Comparison of ENCODE assay signal across 11 cellular contexts in the genomic region with DNA sequence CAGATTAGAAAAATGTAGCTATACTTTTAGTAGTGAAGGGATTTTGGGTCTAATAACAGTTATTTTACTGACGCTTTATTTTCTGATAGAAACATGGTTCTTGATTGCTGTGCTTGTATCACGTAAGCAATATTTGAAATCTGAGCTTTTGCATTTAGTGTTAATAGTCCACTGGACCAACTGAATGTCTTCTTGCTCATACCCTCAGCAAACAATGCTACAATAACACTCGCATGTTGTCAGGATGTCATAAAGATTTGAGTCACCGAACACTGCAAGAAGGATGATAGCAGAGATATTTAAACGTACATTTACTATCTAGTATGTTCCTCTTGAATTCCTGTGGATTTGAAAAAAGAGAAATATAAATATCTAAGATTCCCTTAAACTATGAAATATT. TPM values are rescaled to one million over a fixed set of nuclear protein-coding genes. Genes with fewer than 3 reads are reported as not detected.
DNase-seq lines count a peak whose midpoint lies in the region; ATAC-seq and TF ChIP-seq lines count a peak whose summit lies in the region.
"Had no signal": no experiment of that assay in that cellular context is flagged by ENCODE, and none has a peak within 500 bp of the region (broad histone marks: within the 10 kb centered on the region; RNA-seq: fewer than 3 reads in every experiment).

No MANE protein-coding gene starts in this region.

- H3K36me3 ChIP-seq in breast epithelium, result no peaks in the 10 kb centered on the region

- H3K4me3 ChIP-seq in breast epithelium, result no peak overlapping the region
- H3K4me3 ChIP-seq: dorsolateral prefrontal cortex, SK-N-MC had no signal

- H3K4me1 ChIP-seq in breast epithelium, result peaks cover 0 to 9% of the 10 kb centered on the region in 2 donors

- BruUV-seq in MCF 10A (replicated peaks; lab: Mats Ljungman, UMichigan), result no TSS peak

- POLR2A ChIA-PET in MCF 10A (lab: Yijun Ruan, JAX), result interaction anchor here (0.6 to 4.6 kb wide), 13 partner anchors 9 to 122 kb away, joined by 3 to 36 read pairs (median 5); a partner anchor contains a TSS

- H3K27ac Mint-ChIP-seq in MCF 10A (ENCODE audit: low read depth, unreplicated experiment), result peak overlapping the region; percentile 70
- peak overlapping the region; percentile 69 for H3K27ac Mint-ChIP-seq in activated T-helper 2 cell treated with anti-CD3 and anti-CD28 coated beads, Interferon-gamma antibody, Interleukin-2, Interleukin-4, amounts not matched to agents 10 μg/mL and 5 μg/mL and 100 μg/mL, durations not matched to agents 14 hours and 24 hours and 36 hours
- peak overlapping the region; percentile 35 for H3K27ac Mint-ChIP-seq in stimulated activated memory B cell treated with anti-CD40 and anti-IgM and Interleukin-4, amounts not matched to agents 10 μg/mL and 1 μg/mL and 100 μg/mL, for 72 hours

- peaks cover 67% of the 10 kb centered on the region for H3K4me1 Mint-ChIP-seq in MCF 10A (ENCODE audit: insufficient read depth, unreplicated experiment)
- H3K4me1 Mint-ChIP-seq in activated T-helper 2 cell treated with anti-CD3 and anti-CD28 coated beads, Interferon-gamma antibody, Interleukin-2, Interleukin-4, amounts not matched to agents 10 μg/mL and 5 μg/mL and 100 μg/mL, durations not matched to agents 14 hours and 24 hours and 36 hours (ENCODE audit: low read depth), result peaks cover 75% of the 10 kb centered on the region
- peaks cover 86% of the 10 kb centered on the region for H3K4me1 Mint-ChIP-seq in stimulated activated memory B cell treated with anti-CD40 and anti-IgM and Interleukin-4, amounts not matched to agents 10 μg/mL and 1 μg/mL and 100 μg/mL, for 72 hours

- H3K9me3 ChIP-seq in breast epithelium, result no peaks in the 10 kb centered on the region

- no peak for TF ChIP-seq CTCF in MCF 10A (IDR thresholded peaks at IDR 0.05; ENCODE audit: unreplicated experiment)
- no peak for TF ChIP-seq CTCF in breast epithelium (IDR thresholded peaks at IDR 0.05)

- DNase-seq in MCF 10A (ENCODE audit: unreplicated experiment) (peak; percentile 47), breast epithelium (ENCODE audit: low spot score in 2 of 2) (no peak), glomerular visceral epithelial cell (ENCODE audit: extremely low spot score) (peak; percentile 37), NCI-H2227 treated with DMSO at 0.1 percent for 48 hours (lab: John Stamatoyannopoulos, UW) (no peak)
- DNase-seq in activated T-helper 2 cell treated with anti-CD3 and anti-CD28 coated beads, Interferon-gamma antibody, Interleukin-2, Interleukin-4, amounts not matched to agents 10 μg/mL and 5 μg/mL and 100 μg/mL, durations not matched to agents 14 hours and 24 hours and 36 hours (ENCODE audit: low spot score), result no peak
- DNase-seq: dorsolateral prefrontal cortex, NCI-H2081 treated with DMSO at 0.1 percent for 48 hours had no signal

- H3K27me3 ChIP-seq in breast epithelium, result no peaks in the 10 kb centered on the region
- H3K27me3 ChIP-seq: dorsolateral prefrontal cortex had no signal

- no peak overlapping the region for H3K27ac ChIP-seq in breast epithelium
- H3K27ac ChIP-seq: SK-N-MC had no signal

- H3K4me3 Mint-ChIP-seq in MCF 10A (ENCODE audit: unreplicated experiment), result no peak overlapping the region
- H3K4me3 Mint-ChIP-seq in activated T-helper 2 cell treated with anti-CD3 and anti-CD28 coated beads, Interferon-gamma antibody, Interleukin-2, Interleukin-4, amounts not matched to agents 10 μg/mL and 5 μg/mL and 100 μg/mL, durations not matched to agents 14 hours and 24 hours and 36 hours (ENCODE audit: low read depth), result peak overlapping the region; percentile 14
- no peak overlapping the region for H3K4me3 Mint-ChIP-seq in stimulated activated memory B cell treated with anti-CD40 and anti-IgM and Interleukin-4, amounts not matched to agents 10 μg/mL and 1 μg/mL and 100 μg/mL, for 72 hours

- H3K27me3 Mint-ChIP-seq in MCF 10A (ENCODE audit: insufficient read depth, unreplicated experiment), result no peaks in the 10 kb centered on the region
- H3K27me3 Mint-ChIP-seq in activated T-helper 2 cell treated with anti-CD3 and anti-CD28 coated beads, Interferon-gamma antibody, Interleukin-2, Interleukin-4, amounts not matched to agents 10 μg/mL and 5 μg/mL and 100 μg/mL, durations not matched to agents 14 hours and 24 hours and 36 hours (ENCODE audit: low read depth), result no peaks in the 10 kb centered on the region
- H3K27me3 Mint-ChIP-seq in stimulated activated memory B cell treated with anti-CD40 and anti-IgM and Interleukin-4, amounts not matched to agents 10 μg/mL and 1 μg/mL and 100 μg/mL, for 72 hours, result no peaks in the 10 kb centered on the region

- TF ChIP-seq POLR2A in breast epithelium (IDR thresholded peaks at IDR 0.05), result no peak

- CTCF ChIA-PET in MCF 10A (lab: Yijun Ruan, JAX), result interaction anchor here (0.5 to 1.1 kb wide), 2 partner anchors 58 to 108 kb away, joined by 3 read pairs; no protein-coding TSS in a partner anchor

- no peak for ATAC-seq in stimulated activated memory B cell treated with anti-CD40 and anti-IgM and Interleukin-4, amounts not matched to agents 10 μg/mL and 1 μg/mL and 100 μg/mL, for 72 hours
- ATAC-seq in GM18502 (IDR thresholded peaks at IDR 0.05; ENCODE audit: poor library complexity, unreplicated experiment) (no peak), HG03025 (IDR thresholded peaks at IDR 0.05; ENCODE audit: low FRiP score, unreplicated experiment) (no peak)

- no peaks in the 10 kb centered on the region for H3K9me3 Mint-ChIP-seq in MCF 10A (ENCODE audit: unreplicated experiment)
- no peaks in the 10 kb centered on the region for H3K9me3 Mint-ChIP-seq in activated T-helper 2 cell treated with anti-CD3 and anti-CD28 coated beads, Interferon-gamma antibody, Interleukin-2, Interleukin-4, amounts not matched to agents 10 μg/mL and 5 μg/mL and 100 μg/mL, durations not matched to agents 14 hours and 24 hours and 36 hours
- H3K9me3 Mint-ChIP-seq in stimulated activated memory B cell treated with anti-CD40 and anti-IgM and Interleukin-4, amounts not matched to agents 10 μg/mL and 1 μg/mL and 100 μg/mL, for 72 hours, result no peaks in the 10 kb centered on the region

- peaks cover 7% of the 10 kb centered on the region for H3K36me3 Mint-ChIP-seq in MCF 10A (ENCODE audit: insufficient read depth, unreplicated experiment)
- peaks cover 26% of the 10 kb centered on the region for H3K36me3 Mint-ChIP-seq in activated T-helper 2 cell treated with anti-CD3 and anti-CD28 coated beads, Interferon-gamma antibody, Interleukin-2, Interleukin-4, amounts not matched to agents 10 μg/mL and 5 μg/mL and 100 μg/mL, durations not matched to agents 14 hours and 24 hours and 36 hours (ENCODE audit: low read depth)
- H3K36me3 Mint-ChIP-seq in stimulated activated memory B cell treated with anti-CD40 and anti-IgM and Interleukin-4, amounts not matched to agents 10 μg/mL and 1 μg/mL and 100 μg/mL, for 72 hours, result peaks cover 8% of the 10 kb centered on the region

- intact Hi-C loops in MCF 10A (cut with micrococcal nuclease) (no loop called here), breast epithelium (cut with DNase I; ENCODE audit: low total_unique reads) (no loop called here)
- intact Hi-C loops in activated T-helper 2 cell treated with anti-CD3 and anti-CD28 coated beads, Interferon-gamma antibody, Interleukin-2, Interleukin-4, amounts not matched to agents 10 μg/mL and 5 μg/mL and 100 μg/mL, durations not matched to agents 14 hours and 24 hours and 36 hours (cut with micrococcal nuclease), result no loop called here

RNA-seq across cellular contexts. Expression of a gene that starts 7.5 kb away (rescaled TPM):
- total RNA-seq in MCF 10A (2022) (58.6 and 63.1 TPM in 2 replicates), breast epithelium (100 to 1,000 TPM in 1 of 3 donors, 10 to 100 TPM in 2; 71.7 to 138 (median 93.1) TPM)
- 61.8 and 62.5 TPM in 2 replicates for total RNA-seq in activated T-helper 2 cell treated with anti-CD3 and anti-CD28 coated beads, Interferon-gamma antibody, Interleukin-2, Interleukin-4, amounts not matched to agents 10 μg/mL and 5 μg/mL and 100 μg/mL, durations not matched to agents 14 hours and 24 hours and 36 hours

Comparison
In these comparisons a context has a peak if more than half of its experiments do, and no peak if none do; other contexts are left out.
1. DNase-seq: peak in MCF 10A (single experiment) and glomerular visceral epithelial cell (single experiment); none in breast epithelium (0 of 2), activated T-helper 2 cell treated with anti-CD3 and anti-CD28 coated beads, Interferon-gamma antibody, Interleukin-2, Interleukin-4, amounts not matched to agents 10 μg/mL and 5 μg/mL and 100 μg/mL, durations not matched to agents 14 hours and 24 hours and 36 hours (single experiment) and NCI-H2227 treated with DMSO at 0.1 percent for 48 hours (single experiment).
2. Peak in every context shown above with its lines, with median percentiles within 50 percentile points of each other: H3K27ac Mint-ChIP-seq.